1 cellular context compared by ENCODE assay signal in genomic region chr12:115541891-115542361, GRCh38.
TF ChIP-seq lines count a peak whose summit lies in the region.

No MANE protein-coding gene starts in this region.

TF ChIP-seq in WTC11, 78 proteins besides CTCF, POLR2A, EP300 and RAD21 (continued from another document):
- TF ChIP-seq USF2 (CRISPR knock-in tag; IDR thresholded peaks at IDR 0.05) (no peak), PREB (CRISPR knock-in tag; IDR thresholded peaks at IDR 0.05; ENCODE audit: borderline replicate concordance) (no peak), NR1H2 (CRISPR knock-in tag; IDR thresholded peaks at IDR 0.05) (no peak), SMAD4 (CRISPR knock-in tag; IDR thresholded peaks at IDR 0.05) (no peak), TCF7 (CRISPR knock-in tag; IDR thresholded peaks at IDR 0.05; ENCODE audit: low read depth) (no peak), ESRRA (CRISPR knock-in tag; IDR thresholded peaks at IDR 0.05; ENCODE audit: borderline replicate concordance) (no peak), ERG (CRISPR knock-in tag; IDR thresholded peaks at IDR 0.05) (no peak), CREM (CRISPR knock-in tag; IDR thresholded peaks at IDR 0.05) (no peak)
